In genomic region chr1:21930629-21931170, GRCh38 we compare ENCODE assay signal across 1 cellular context.
TF ChIP-seq lines count a peak whose summit lies in the region.

No MANE protein-coding gene starts in this region.

TF ChIP-seq in SK-N-SH treated with all-trans-retinoic acid at 6 μM for 48 hours, 23 proteins besides CTCF, POLR2A, EP300 and RAD21 (continued from another document):
- TF ChIP-seq TSHZ2 (CRISPR knock-in tag; IDR thresholded peaks at IDR 0.05) = no peak
- no peak for TF ChIP-seq BACH2 (CRISPR knock-in tag; IDR thresholded peaks at IDR 0.05; ENCODE audit: borderline replicate concordance)
- TF ChIP-seq TCF4 (CRISPR knock-in tag; IDR thresholded peaks at IDR 0.05; ENCODE audit: borderline replicate concordance) = no peak
